ENCODE assay signal across 2 cellular contexts in the genomic region with DNA sequence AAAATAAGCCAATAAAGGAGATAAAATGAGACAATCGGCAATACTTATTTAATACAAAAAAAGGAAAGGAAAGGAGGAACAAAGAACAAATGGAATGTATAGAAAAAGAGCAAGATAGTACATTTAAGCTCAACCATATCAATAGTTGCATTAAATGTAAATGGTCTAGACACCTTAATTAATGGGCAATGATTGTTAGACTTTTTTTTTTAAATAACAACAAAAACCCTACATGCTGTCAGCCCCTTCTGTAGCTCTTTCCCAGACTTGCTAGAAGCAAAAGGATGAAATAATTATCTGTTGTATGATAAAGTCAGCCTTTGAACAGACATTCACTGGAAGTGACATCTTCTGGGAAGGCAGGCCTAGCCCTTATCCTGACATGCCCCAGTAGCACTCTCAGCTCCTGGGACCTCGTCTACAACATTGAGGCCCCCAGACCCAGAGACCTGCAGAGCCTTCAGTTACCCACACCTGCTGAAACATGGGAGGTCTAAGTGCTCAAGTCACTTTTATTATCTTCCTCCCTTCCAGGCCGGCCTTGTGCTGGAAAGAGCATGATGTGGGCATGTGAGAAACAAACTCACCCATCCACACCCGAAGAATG.
TF ChIP-seq lines count a peak whose summit lies in the region.

No MANE protein-coding gene starts in this region.

TF ChIP-seq in GM23338, 12 proteins besides CTCF, POLR2A, EP300 and RAD21 (continued from another document):
- TF ChIP-seq, protein P1, sequence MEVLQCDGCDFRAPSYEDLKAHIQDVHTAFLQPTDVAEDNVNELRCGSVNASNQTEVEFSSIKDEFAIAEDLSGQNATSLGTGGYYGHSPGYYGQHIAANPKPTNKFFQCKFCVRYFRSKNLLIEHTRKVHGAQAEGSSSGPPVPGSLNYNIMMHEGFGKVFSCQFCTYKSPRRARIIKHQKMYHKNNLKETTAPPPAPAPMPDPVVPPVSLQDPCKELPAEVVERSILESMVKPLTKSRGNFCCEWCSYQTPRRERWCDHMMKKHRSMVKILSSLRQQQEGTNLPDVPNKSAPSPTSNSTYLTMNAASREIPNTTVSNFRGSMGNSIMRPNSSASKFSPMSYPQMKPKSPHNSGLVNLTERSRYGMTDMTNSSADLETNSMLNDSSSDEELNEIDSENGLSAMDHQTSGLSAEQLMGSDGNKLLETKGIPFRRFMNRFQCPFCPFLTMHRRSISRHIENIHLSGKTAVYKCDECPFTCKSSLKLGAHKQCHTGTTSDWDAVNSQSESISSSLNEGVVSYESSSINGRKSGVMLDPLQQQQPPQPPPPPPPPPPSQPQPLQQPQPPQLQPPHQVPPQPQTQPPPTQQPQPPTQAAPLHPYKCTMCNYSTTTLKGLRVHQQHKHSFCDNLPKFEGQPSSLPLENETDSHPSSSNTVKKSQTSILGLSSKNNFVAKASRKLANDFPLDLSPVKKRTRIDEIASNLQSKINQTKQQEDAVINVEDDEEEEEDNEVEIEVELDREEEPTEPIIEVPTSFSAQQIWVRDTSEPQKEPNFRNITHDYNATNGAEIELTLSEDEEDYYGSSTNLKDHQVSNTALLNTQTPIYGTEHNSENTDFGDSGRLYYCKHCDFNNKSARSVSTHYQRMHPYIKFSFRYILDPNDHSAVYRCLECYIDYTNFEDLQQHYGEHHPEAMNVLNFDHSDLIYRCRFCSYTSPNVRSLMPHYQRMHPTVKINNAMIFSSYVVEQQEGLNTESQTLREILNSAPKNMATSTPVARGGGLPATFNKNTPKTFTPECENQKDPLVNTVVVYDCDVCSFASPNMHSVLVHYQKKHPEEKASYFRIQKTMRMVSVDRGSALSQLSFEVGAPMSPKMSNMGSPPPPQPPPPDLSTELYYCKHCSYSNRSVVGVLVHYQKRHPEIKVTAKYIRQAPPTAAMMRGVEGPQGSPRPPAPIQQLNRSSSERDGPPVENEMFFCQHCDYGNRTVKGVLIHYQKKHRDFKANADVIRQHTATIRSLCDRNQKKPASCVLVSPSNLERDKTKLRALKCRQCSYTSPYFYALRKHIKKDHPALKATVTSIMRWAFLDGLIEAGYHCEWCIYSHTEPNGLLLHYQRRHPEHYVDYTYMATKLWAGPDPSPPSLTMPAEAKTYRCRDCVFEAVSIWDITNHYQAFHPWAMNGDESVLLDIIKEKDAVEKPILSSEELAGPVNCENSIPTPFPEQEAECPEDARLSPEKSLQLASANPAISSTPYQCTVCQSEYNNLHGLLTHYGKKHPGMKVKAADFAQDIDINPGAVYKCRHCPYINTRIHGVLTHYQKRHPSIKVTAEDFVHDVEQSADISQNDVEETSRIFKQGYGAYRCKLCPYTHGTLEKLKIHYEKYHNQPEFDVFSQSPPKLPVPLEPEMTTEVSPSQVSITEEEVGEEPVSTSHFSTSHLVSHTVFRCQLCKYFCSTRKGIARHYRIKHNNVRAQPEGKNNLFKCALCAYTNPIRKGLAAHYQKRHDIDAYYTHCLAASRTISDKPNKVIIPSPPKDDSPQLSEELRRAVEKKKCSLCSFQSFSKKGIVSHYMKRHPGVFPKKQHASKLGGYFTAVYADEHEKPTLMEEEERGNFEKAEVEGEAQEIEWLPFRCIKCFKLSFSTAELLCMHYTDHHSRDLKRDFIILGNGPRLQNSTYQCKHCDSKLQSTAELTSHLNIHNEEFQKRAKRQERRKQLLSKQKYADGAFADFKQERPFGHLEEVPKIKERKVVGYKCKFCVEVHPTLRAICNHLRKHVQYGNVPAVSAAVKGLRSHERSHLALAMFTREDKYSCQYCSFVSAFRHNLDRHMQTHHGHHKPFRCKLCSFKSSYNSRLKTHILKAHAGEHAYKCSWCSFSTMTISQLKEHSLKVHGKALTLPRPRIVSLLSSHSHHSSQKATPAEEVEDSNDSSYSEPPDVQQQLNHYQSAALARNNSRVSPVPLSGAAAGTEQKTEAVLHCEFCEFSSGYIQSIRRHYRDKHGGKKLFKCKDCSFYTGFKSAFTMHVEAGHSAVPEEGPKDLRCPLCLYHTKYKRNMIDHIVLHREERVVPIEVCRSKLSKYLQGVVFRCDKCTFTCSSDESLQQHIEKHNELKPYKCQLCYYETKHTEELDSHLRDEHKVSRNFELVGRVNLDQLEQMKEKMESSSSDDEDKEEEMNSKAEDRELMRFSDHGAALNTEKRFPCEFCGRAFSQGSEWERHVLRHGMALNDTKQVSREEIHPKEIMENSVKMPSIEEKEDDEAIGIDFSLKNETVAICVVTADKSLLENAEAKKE (CRISPR knock-in tag; IDR thresholded peaks at IDR 0.05), result no peak
TF ChIP-seq in GM23338: peak in this region for 0.

TF ChIP-seq in HepG2, 621 proteins besides CTCF, POLR2A, EP300 and RAD21 (continued from another document):
- TF ChIP-seq, protein P2, sequence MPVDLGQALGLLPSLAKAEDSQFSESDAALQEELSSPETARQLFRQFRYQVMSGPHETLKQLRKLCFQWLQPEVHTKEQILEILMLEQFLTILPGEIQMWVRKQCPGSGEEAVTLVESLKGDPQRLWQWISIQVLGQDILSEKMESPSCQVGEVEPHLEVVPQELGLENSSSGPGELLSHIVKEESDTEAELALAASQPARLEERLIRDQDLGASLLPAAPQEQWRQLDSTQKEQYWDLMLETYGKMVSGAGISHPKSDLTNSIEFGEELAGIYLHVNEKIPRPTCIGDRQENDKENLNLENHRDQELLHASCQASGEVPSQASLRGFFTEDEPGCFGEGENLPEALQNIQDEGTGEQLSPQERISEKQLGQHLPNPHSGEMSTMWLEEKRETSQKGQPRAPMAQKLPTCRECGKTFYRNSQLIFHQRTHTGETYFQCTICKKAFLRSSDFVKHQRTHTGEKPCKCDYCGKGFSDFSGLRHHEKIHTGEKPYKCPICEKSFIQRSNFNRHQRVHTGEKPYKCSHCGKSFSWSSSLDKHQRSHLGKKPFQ (CRISPR knock-in tag; IDR thresholded peaks at IDR 0.05; ENCODE audit: insufficient replicate concordance), result no peak
- TF ChIP-seq ASH2L (IDR thresholded peaks at IDR 0.05; ENCODE audit: insufficient read length, low read depth, low read length) (peak; percentile 67), TCF12 (IDR thresholded peaks at IDR 0.05) (no peak), TCF12 (CRISPR knock-in tag; IDR thresholded peaks at IDR 0.05) (peak; percentile 60; the same call in 1 of the 2 replicates), NFYB (CRISPR knock-in tag; IDR thresholded peaks at IDR 0.05) (no peak), YEATS4 (CRISPR knock-in tag; IDR thresholded peaks at IDR 0.05; ENCODE audit: borderline replicate concordance) (no peak), ZEB1 (IDR thresholded peaks at IDR 0.05; ENCODE audit: insufficient replicate concordance, low read depth) (peak; percentile 6), ZNF20 (CRISPR knock-in tag; IDR thresholded peaks at IDR 0.05) (0 out of 2 replicates have a peak, but pooled peaks have one; percentile 42), SALL1 (CRISPR knock-in tag; IDR thresholded peaks at IDR 0.05) (no peak), HDAC1 (CRISPR knock-in tag; IDR thresholded peaks at IDR 0.05) (peak; percentile 25; the same call in 1 of the 2 replicates), FOXP1 (IDR thresholded peaks at IDR 0.05) (no peak), FOXP1 (CRISPR knock-in tag; IDR thresholded peaks at IDR 0.05) (no peak), ZNF337 (CRISPR knock-in tag; IDR thresholded peaks at IDR 0.05; ENCODE audit: borderline replicate concordance, low read depth) (0 out of 2 replicates have a peak, but pooled peaks have one; percentile 16), RBM22 (optimal IDR thresholded peaks at IDR 0.05; ENCODE audit: low read length) (peak; percentile 42), ZNF605 (CRISPR knock-in tag; IDR thresholded peaks at IDR 0.05) (peak; percentile 49; the same call in 1 of the 2 replicates), CBX5 (CRISPR knock-in tag; IDR thresholded peaks at IDR 0.05; ENCODE audit: borderline replicate concordance) (peak; percentile 30; the same call in 1 of the 2 replicates), KAT7 (CRISPR knock-in tag; IDR thresholded peaks at IDR 0.05; ENCODE audit: borderline replicate concordance) (peak; percentile 50; the same call in 1 of the 2 replicates), ZNF746 (CRISPR knock-in tag; IDR thresholded peaks at IDR 0.05) (0 out of 2 replicates have a peak, but pooled peaks have one; percentile 42)
- TF ChIP-seq, protein P3, sequence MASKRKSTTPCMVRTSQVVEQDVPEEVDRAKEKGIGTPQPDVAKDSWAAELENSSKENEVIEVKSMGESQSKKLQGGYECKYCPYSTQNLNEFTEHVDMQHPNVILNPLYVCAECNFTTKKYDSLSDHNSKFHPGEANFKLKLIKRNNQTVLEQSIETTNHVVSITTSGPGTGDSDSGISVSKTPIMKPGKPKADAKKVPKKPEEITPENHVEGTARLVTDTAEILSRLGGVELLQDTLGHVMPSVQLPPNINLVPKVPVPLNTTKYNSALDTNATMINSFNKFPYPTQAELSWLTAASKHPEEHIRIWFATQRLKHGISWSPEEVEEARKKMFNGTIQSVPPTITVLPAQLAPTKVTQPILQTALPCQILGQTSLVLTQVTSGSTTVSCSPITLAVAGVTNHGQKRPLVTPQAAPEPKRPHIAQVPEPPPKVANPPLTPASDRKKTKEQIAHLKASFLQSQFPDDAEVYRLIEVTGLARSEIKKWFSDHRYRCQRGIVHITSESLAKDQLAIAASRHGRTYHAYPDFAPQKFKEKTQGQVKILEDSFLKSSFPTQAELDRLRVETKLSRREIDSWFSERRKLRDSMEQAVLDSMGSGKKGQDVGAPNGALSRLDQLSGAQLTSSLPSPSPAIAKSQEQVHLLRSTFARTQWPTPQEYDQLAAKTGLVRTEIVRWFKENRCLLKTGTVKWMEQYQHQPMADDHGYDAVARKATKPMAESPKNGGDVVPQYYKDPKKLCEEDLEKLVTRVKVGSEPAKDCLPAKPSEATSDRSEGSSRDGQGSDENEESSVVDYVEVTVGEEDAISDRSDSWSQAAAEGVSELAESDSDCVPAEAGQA (IDR thresholded peaks at IDR 0.05; ENCODE audit: low read depth), result no peak
- TF ChIP-seq, protein P3 (CRISPR knock-in tag; IDR thresholded peaks at IDR 0.05; ENCODE audit: borderline replicate concordance), result no peak
- TF ChIP-seq, protein P4, sequence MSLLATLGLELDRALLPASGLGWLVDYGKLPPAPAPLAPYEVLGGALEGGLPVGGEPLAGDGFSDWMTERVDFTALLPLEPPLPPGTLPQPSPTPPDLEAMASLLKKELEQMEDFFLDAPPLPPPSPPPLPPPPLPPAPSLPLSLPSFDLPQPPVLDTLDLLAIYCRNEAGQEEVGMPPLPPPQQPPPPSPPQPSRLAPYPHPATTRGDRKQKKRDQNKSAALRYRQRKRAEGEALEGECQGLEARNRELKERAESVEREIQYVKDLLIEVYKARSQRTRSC (CRISPR knock-in tag; IDR thresholded peaks at IDR 0.05; ENCODE audit: low read depth), result no peak
- TF ChIP-seq, protein P5, sequence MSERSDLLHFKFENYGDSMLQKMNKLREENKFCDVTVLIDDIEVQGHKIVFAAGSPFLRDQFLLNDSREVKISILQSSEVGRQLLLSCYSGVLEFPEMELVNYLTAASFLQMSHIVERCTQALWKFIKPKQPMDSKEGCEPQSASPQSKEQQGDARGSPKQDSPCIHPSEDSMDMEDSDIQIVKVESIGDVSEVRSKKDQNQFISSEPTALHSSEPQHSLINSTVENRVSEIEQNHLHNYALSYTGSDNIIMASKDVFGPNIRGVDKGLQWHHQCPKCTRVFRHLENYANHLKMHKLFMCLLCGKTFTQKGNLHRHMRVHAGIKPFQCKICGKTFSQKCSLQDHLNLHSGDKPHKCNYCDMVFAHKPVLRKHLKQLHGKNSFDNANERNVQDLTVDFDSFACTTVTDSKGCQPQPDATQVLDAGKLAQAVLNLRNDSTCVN (CRISPR knock-in tag; IDR thresholded peaks at IDR 0.05; ENCODE audit: borderline replicate concordance), result 0 out of 2 replicates have a peak, but pooled peaks have one; percentile 19
- TF ChIP-seq, protein P6, sequence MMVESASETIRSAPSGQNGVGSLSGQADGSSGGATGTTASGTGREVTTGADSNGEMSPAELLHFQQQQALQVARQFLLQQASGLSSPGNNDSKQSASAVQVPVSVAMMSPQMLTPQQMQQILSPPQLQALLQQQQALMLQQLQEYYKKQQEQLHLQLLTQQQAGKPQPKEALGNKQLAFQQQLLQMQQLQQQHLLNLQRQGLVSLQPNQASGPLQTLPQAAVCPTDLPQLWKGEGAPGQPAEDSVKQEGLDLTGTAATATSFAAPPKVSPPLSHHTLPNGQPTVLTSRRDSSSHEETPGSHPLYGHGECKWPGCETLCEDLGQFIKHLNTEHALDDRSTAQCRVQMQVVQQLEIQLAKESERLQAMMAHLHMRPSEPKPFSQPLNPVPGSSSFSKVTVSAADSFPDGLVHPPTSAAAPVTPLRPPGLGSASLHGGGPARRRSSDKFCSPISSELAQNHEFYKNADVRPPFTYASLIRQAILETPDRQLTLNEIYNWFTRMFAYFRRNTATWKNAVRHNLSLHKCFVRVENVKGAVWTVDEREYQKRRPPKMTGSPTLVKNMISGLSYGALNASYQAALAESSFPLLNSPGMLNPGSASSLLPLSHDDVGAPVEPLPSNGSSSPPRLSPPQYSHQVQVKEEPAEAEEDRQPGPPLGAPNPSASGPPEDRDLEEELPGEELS (CRISPR knock-in tag; IDR thresholded peaks at IDR 0.05), result no peak
TF ChIP-seq in HepG2: peak in this region for 23.
